Comparison of ENCODE assay signal across 18 cellular contexts in the genomic region with DNA sequence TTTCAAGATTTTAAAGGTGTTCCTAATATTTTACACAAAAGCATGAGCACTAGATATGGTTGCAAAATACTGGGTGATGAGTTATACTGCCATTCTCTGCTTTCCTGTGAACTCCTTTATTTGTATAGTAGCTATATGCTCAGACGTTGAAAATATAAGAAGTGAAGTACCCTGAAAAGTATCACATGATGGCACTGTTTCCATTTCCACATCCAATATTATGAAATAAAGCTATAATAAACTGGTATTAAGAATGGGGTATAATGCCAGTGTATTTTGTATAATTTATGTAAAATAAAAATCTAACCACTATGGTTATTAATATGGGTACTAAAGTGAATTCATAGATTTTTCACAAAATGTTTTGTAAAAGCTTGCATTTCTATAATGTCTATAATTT.
DNase-seq lines count a peak whose midpoint lies in the region; ATAC-seq and TF ChIP-seq lines count a peak whose summit lies in the region.
"Had no signal": no experiment of that assay in that cellular context is flagged by ENCODE, and none has a peak within 500 bp of the region (broad histone marks: within the 10 kb centered on the region; RNA-seq: fewer than 3 reads in every experiment).

No MANE protein-coding gene starts in this region.

- no peak overlapping the region for H3K4me3 ChIP-seq in DND-41 (ENCODE audit: low read depth in 1 of 2, low read length in 2 of 2)
- H3K4me3 ChIP-seq in transverse colon, result no peak overlapping the region
- H3K4me3 ChIP-seq: SJSA1 had no signal

- intact Hi-C loops in transverse colon (cut with DNase I; ENCODE audit: low total_unique reads), result no loop called here
- intact Hi-C loops in left ventricle myocardium superior (cut with micrococcal nuclease), result no loop called here

- H3K36me3 ChIP-seq in DND-41 (ENCODE audit: insufficient read depth, low read length) (no peaks in the 10 kb centered on the region), transverse colon (no peaks in the 10 kb centered on the region)
- H3K36me3 ChIP-seq: BE2C, SJSA1 had no signal

- no peak for ATAC-seq in DND-41 (ENCODE audit: insufficient read depth, low read depth)
- no peak for ATAC-seq in foreskin keratinocyte
- ATAC-seq in GM19463 (IDR thresholded peaks at IDR 0.05; ENCODE audit: unreplicated experiment), result no peak
- ATAC-seq in left ventricle myocardium superior, result no peak
- ATAC-seq: T-helper 17 cell had no signal

- no peaks in the 10 kb centered on the region for H4K20me1 ChIP-seq in DND-41 (ENCODE audit: insufficient read depth, low read length)

- DNase-seq in NCI-H1105 treated with DMSO at 0.1 percent for 48 hours (lab: John Stamatoyannopoulos, UW), result peak; percentile 7
- DNase-seq in NCI-H1105 (lab: John Stamatoyannopoulos, UW), result no peak
- DNase-seq in DND-41, result no peak
- DNase-seq in NCI-H748 (lab: John Stamatoyannopoulos, UW; ENCODE audit: unreplicated experiment), result peak; percentile 59
- no peak for DNase-seq in foreskin keratinocyte
- DNase-seq in transverse colon, result no peak
- no peak for DNase-seq in left ventricle myocardium superior
- DNase-seq: BE2C; CD4-positive, alpha-beta T cell; DMS79 treated with DMSO at 0.1 percent for 48 hours; H9; KG1; NCI-H1436 treated with DMSO at 0.1 percent for 48 hours; NCI-H226; NCI-H82; T-helper 17 cell had no signal

- no peak overlapping the region for H3K4me2 ChIP-seq in DND-41 (ENCODE audit: insufficient read depth, low read length)

- no peak overlapping the region for H3K27ac ChIP-seq in DND-41 (ENCODE audit: low read length)
- no peak overlapping the region for H3K27ac ChIP-seq in foreskin keratinocyte
- H3K27ac ChIP-seq in transverse colon, result no peak overlapping the region
- H3K27ac ChIP-seq: SJSA1 had no signal

- no peak for TF ChIP-seq POLR2A in transverse colon (IDR thresholded peaks at IDR 0.05)

- no peak overlapping the region for H3K9ac ChIP-seq in DND-41 (ENCODE audit: low read depth, low read length)

- TF ChIP-seq CTCF in DND-41 (IDR thresholded peaks at IDR 0.05; ENCODE audit: borderline replicate concordance, extremely low read depth, low read length, poor library complexity, severe bottlenecking) (peak; percentile 15), foreskin keratinocyte (conservative IDR thresholded peaks at IDR 0.05) (peak; percentile 36), transverse colon (IDR thresholded peaks at IDR 0.05) (no peak)

- H3K4me1 ChIP-seq in DND-41 (ENCODE audit: insufficient read depth, low read length) (no peaks in the 10 kb centered on the region; the same call in 1 of the 2 replicates), foreskin keratinocyte (no peaks in the 10 kb centered on the region), transverse colon (no peaks in the 10 kb centered on the region)
- H3K4me1 ChIP-seq: BE2C, SJSA1 had no signal

- H2AFZ ChIP-seq in DND-41 (ENCODE audit: low read depth, low read length), result no peak overlapping the region

- whole genome bisulfite sequencing in transverse colon (ENCODE audit: low coverage in 1 of 2), 2 donors, result 53 to 55% methylated on average over 1 of the region's 1 CpG

- TF ChIP-seq EP300 in transverse colon (IDR thresholded peaks at IDR 0.05; ENCODE audit: low read depth), result no peak

- H3K79me2 ChIP-seq in DND-41 (ENCODE audit: insufficient read depth, low read length), result no peaks in the 10 kb centered on the region

- H3K9me3 ChIP-seq in DND-41 (ENCODE audit: insufficient read depth, low read length, severe bottlenecking) (no peaks in the 10 kb centered on the region), transverse colon (no peaks in the 10 kb centered on the region)
- H3K9me3 ChIP-seq: BE2C, SJSA1 had no signal

- H3K27me3 ChIP-seq in DND-41 (ENCODE audit: insufficient read depth, low read length, poor library complexity) (no peaks in the 10 kb centered on the region), foreskin keratinocyte (no peaks in the 10 kb centered on the region), transverse colon (no peaks in the 10 kb centered on the region)
- H3K27me3 ChIP-seq: BE2C, SJSA1 had no signal

- in situ Hi-C loops in transverse colon (cut with MboI; ENCODE audit: low pct_ligation_motif_present in 1 of 4, low pct_unique_long_range_greater_than_20kb in 1 of 4, low sequenced_read_pairs in 3 of 4), result no loop called here

Comparison
In these comparisons a context has a peak if more than half of its experiments do, and no peak if none do; other contexts are left out.
1. DNase-seq: peak in NCI-H1105 treated with DMSO at 0.1 percent for 48 hours (single experiment) and NCI-H748 (single experiment); none in NCI-H1105 (single experiment), DND-41 (single experiment), foreskin keratinocyte (0 of 2), transverse colon (single experiment) and left ventricle myocardium superior (single experiment).
2. CTCF ChIP-seq: peak in DND-41 (single experiment) and foreskin keratinocyte (single experiment); none in transverse colon (0 of 5).